In genomic region chr12:116614194-116614885, GRCh38 we compare ENCODE assay signal across 1 cellular context.
TF ChIP-seq lines count a peak whose summit lies in the region.

No MANE protein-coding gene starts in this region.

TF ChIP-seq in SK-N-SH, 30 proteins besides CTCF, POLR2A, EP300 and RAD21 (continued from another document):
- TF ChIP-seq USF2 (IDR thresholded peaks at IDR 0.05; ENCODE audit: borderline replicate concordance, low read depth, low read length) (no peak), GABPA (IDR thresholded peaks at IDR 0.05; ENCODE audit: low read depth) (no peak), RFX5 (IDR thresholded peaks at IDR 0.05; ENCODE audit: low read length) (no peak)
